1 cellular context compared by ENCODE assay signal in genomic region chr20:63457737-63458136, GRCh38.
A peak's percentile ranks its signal among the peaks of the same experiment; 100 is the strongest.
TF ChIP-seq lines count a peak whose summit lies in the region.

No MANE protein-coding gene starts in this region.

TF ChIP-seq in HEK293, 187 proteins besides CTCF, POLR2A, EP300 and RAD21 (continued from another document):
- no peak for TF ChIP-seq PRDM10 (tag by site-specific recombination; IDR thresholded peaks at IDR 0.05)
- TF ChIP-seq REST (tag by site-specific recombination; IDR thresholded peaks at IDR 0.05), result peak; percentile 82
- no peak for TF ChIP-seq ZNF747 (tag by site-specific recombination; IDR thresholded peaks at IDR 0.05)
- TF ChIP-seq IKZF3 (tag by site-specific recombination; IDR thresholded peaks at IDR 0.05), result no peak
- TF ChIP-seq ZNF548 (tag by site-specific recombination; IDR thresholded peaks at IDR 0.05), result no peak
